ENCODE assay signal across 8 cellular contexts in the genomic region with DNA sequence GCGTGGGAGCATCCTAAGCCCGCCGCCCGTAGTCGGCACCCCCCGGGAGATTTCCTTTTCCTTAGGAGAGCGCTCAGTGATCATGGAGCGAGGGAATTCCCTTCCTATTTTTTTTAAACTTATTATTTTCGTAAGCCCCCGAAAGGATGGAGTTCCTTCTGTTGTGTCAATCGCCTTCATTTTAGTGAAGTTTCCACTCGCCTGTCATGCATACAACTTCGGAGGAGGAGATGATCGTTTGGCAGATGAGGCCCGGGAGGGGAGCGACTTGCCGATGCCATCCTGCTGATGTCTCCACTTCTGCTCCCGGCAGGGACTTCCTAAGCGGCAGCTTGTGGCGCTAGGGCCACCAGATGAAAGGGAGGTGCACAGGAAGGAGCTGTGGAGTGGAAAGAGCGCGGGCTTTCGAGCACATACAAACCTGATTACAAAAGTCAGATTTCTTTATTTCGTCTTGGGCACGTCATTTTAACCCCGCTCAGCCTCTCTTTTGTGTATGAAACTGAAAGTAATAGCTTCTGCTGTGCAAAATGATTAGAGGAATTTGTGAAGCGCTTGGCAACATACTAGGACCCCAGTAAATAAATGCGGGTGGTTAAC. TPM values are rescaled to one million over a fixed set of nuclear protein-coding genes. Genes with fewer than 3 reads are reported as not detected.
DNase-seq lines count a peak whose midpoint lies in the region; ATAC-seq and TF ChIP-seq lines count a peak whose summit lies in the region.

A gene with protein sequence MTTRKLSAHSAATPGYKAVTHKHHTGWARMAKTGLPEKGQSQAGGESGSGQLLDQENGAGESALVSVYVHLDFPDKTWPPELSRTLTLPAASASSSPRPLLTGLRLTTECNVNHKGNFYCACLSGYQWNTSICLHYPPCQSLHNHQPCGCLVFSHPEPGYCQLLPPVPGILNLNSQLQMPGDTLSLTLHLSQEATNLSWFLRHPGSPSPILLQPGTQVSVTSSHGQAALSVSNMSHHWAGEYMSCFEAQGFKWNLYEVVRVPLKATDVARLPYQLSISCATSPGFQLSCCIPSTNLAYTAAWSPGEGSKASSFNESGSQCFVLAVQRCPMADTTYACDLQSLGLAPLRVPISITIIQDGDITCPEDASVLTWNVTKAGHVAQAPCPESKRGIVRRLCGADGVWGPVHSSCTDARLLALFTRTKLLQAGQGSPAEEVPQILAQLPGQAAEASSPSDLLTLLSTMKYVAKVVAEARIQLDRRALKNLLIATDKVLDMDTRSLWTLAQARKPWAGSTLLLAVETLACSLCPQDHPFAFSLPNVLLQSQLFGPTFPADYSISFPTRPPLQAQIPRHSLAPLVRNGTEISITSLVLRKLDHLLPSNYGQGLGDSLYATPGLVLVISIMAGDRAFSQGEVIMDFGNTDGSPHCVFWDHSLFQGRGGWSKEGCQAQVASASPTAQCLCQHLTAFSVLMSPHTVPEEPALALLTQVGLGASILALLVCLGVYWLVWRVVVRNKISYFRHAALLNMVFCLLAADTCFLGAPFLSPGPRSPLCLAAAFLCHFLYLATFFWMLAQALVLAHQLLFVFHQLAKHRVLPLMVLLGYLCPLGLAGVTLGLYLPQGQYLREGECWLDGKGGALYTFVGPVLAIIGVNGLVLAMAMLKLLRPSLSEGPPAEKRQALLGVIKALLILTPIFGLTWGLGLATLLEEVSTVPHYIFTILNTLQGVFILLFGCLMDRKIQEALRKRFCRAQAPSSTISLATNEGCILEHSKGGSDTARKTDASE (minus strand): TSS at position 336 of the 600 bp plus-strand sequence. CDS start 555 bp downstream, outside the sequence.

- POLR2A ChIA-PET in RWPE1 (lab: Yijun Ruan, JAX; ENCODE audit: low non-redundant PET), result no interaction called here

- TF ChIP-seq CTCF in RWPE1 (conservative IDR thresholded peaks at IDR 0.05; ENCODE audit: low read depth) (no peak), foreskin keratinocyte (conservative IDR thresholded peaks at IDR 0.05) (no peak)

- ATAC-seq in foreskin keratinocyte (no peak), HG03565 (IDR thresholded peaks at IDR 0.05; ENCODE audit: unreplicated experiment) (no peak)

- H3K27ac ChIP-seq in RWPE1 (peak within 1 kb of the TSS; percentile 91), foreskin keratinocyte (peak within 1 kb of the TSS; percentile 79), substantia nigra (ENCODE audit: low read depth, low read length, poor library complexity, severe bottlenecking) (peak within 1 kb of the TSS; percentile 94)

- peak within 1 kb of the TSS; percentile 98 for H3K4me3 ChIP-seq in neuron (ENCODE audit: low read length)

- H3K9me3 ChIP-seq in neuron (ENCODE audit: low read length), result peaks cover 3% of the 10 kb centered on the region

- H2AFZ ChIP-seq in neuron (ENCODE audit: low read depth, low read length), result peak within 1 kb of the TSS; percentile 46

- DNase-seq in DMS114 treated with DMSO at 0.1 percent for 48 hours (lab: John Stamatoyannopoulos, UW; ENCODE audit: unreplicated experiment) (peak; percentile 23), HuH-7.5 (ENCODE audit: low spot score) (peak; percentile 23), RWPE1 (ENCODE audit: low spot score) (no peak), foreskin keratinocyte (peak in 1 of 2 donors; percentile 32), substantia nigra (lab: John Stamatoyannopoulos, UW) (peak in 42 of 49 donors; percentile 8 to 68 (median 35))
- DNase-seq in activated effector memory CD4-positive, alpha-beta T cell treated with anti-CD3 and anti-CD28 coated beads, Interleukin-2, amount 50 U/mL, for 16 hours, result peak; percentile 88

- H3K27me3 ChIP-seq in foreskin keratinocyte (no peaks in the 10 kb centered on the region), neuron (ENCODE audit: insufficient read depth, low read length) (no peaks in the 10 kb centered on the region)

- CTCF ChIA-PET in RWPE1 (lab: Yijun Ruan, JAX), result no interaction called here

- H3K4me1 ChIP-seq in foreskin keratinocyte, result peaks cover 9% of the 10 kb centered on the region
- peaks cover 28% of the 10 kb centered on the region for H3K4me1 ChIP-seq in neuron (ENCODE audit: insufficient read depth, low read length)

- H3K36me3 ChIP-seq in neuron (ENCODE audit: insufficient read depth, low read length), result no peaks in the 10 kb centered on the region

RNA-seq across cellular contexts. Expression of the gene that starts here (rescaled TPM):
- 0.04 TPM in 1 of 2 replicates, not detected in the other for total RNA-seq in foreskin keratinocyte
- polyA plus RNA-seq in foreskin keratinocyte, result not detected in 2 replicates
